In the genomic region with DNA sequence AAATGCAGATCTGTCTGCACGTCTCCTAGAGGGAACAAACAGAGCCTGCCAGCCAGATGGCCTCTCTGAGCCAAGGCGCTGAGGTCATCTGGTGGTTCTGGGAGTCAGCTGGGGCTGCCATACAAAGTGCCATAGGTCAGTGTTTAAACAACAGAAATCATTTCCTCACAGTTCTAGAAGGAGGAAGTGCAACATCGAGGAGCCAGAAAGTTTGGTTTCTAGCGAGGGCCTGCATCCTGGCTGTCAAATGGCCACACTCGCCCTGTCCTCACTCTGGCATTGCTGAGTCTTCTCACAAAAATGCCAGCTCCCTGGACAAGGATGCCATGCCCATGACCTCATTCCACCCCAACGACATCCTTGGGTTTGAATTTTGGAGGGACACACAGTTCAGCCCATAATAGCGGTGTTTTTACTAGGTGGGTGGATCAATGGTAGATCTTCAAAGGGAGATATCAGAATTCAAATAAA, we compare ENCODE assay signal across 10 cellular contexts.
A peak's percentile ranks its signal among the peaks of the same experiment; 100 is the strongest.
DNase-seq lines count a peak whose midpoint lies in the region; ATAC-seq and TF ChIP-seq lines count a peak whose summit lies in the region.
"Had no signal": no experiment of that assay in that cellular context is flagged by ENCODE, and none has a peak within 500 bp of the region (broad histone marks: within the 10 kb centered on the region; RNA-seq: fewer than 3 reads in every experiment).

No MANE protein-coding gene starts in this region.

- DNase-seq in AG08395 (ENCODE audit: low spot score) (peak; percentile 77), HS-27A (ENCODE audit: low read depth) (peak; percentile 83), WERI-Rb-1 (peak; percentile 73), left kidney (ENCODE audit: low read depth, low spot score) (peak; percentile 27), superior temporal gyrus (ENCODE audit: extremely low spot score) (no peak), DMS79 (lab: John Stamatoyannopoulos, UW) (no peak), NOMO-1 (lab: John Stamatoyannopoulos, UW; ENCODE audit: unreplicated experiment in 2 of 2) (no peak)
- DNase-seq: CD4-positive, alpha-beta memory T cell had no signal

- H3K27ac ChIP-seq in WERI-Rb-1: peak overlapping the region; percentile 37; the same call in 1 of the 2 replicates
- H3K27ac ChIP-seq: SJCRH30 had no signal

- no peaks in the 10 kb centered on the region for H3K36me3 ChIP-seq in WERI-Rb-1
- H3K36me3 ChIP-seq: SJCRH30 had no signal

- TF ChIP-seq CTCF in WERI-Rb-1 (IDR thresholded peaks at IDR 0.05; ENCODE audit: low read depth, low read length): 0 out of 2 replicates have a peak, but pooled peaks have one; percentile 10

- H3K9me3 ChIP-seq in WERI-Rb-1 (ENCODE audit: severe bottlenecking): no peaks in the 10 kb centered on the region
- H3K9me3 ChIP-seq: SJCRH30 had no signal

- H3K27me3 ChIP-seq in WERI-Rb-1 (ENCODE audit: insufficient read depth, low read depth, severe bottlenecking): no peaks in the 10 kb centered on the region
- H3K27me3 ChIP-seq: SJCRH30 had no signal

- ATAC-seq in HG03354 (IDR thresholded peaks at IDR 0.05; ENCODE audit: poor library complexity, severe bottlenecking, unreplicated experiment): no peak

- no peak overlapping the region for H3K4me3 ChIP-seq in WERI-Rb-1 (ENCODE audit: low read depth, low read length)
- H3K4me3 ChIP-seq: SJCRH30 had no signal

Comparison
In these comparisons a context has a peak if more than half of its experiments do, and no peak if none do; other contexts are left out.
1. DNase-seq: peak in AG08395 (single experiment), HS-27A (single experiment), WERI-Rb-1 (single experiment) and left kidney (single experiment); none in superior temporal gyrus (single experiment), DMS79 (single experiment) and NOMO-1 (0 of 2).